ENCODE assay signal across 9 cellular contexts in genomic region chr2:61620244-61621159, GRCh38.
A peak's percentile ranks its signal among the peaks of the same experiment; 100 is the strongest.
DNase-seq lines count a peak whose midpoint lies in the region; ATAC-seq and TF ChIP-seq lines count a peak whose summit lies in the region.
"Had no signal": no experiment of that assay in that cellular context is flagged by ENCODE, and none has a peak within 500 bp of the region (broad histone marks: within the 10 kb centered on the region; RNA-seq: fewer than 3 reads in every experiment).

No MANE protein-coding gene starts in this region.

- H2AFZ ChIP-seq in HCT116 (ENCODE audit: low read depth, low read length, poor library complexity, severe bottlenecking): peak overlapping the region; percentile 28

- CTCF ChIA-PET in BJ (lab: Yijun Ruan, JAX) (interaction anchor here (0.8 kb wide), 2 partner anchors 10 to 14 kb away, joined by 3 to 4 read pairs; no protein-coding TSS in a partner anchor), HCT116 (lab: Charles Lee) (no interaction called here)

- H3K27ac ChIP-seq in HCT116 (ENCODE audit: low read depth, low read length): no peak overlapping the region

- H3K27me3 ChIP-seq in BJ (ENCODE audit: control insufficient read depth, insufficient read depth, low read length) (no peaks in the 10 kb centered on the region), HCT116 (ENCODE audit: insufficient read depth, low read length) (no peaks in the 10 kb centered on the region)

- H3K4me3 Mint-ChIP-seq in type B pancreatic cell: no peak overlapping the region
- H3K4me3 Mint-ChIP-seq: central memory CD8-positive, alpha-beta T cell had no signal

- no TSS peak for BruUV-seq in HCT116 (replicated peaks; lab: Mats Ljungman, UMichigan)

- H3K4me3 ChIP-seq in BJ (ENCODE audit: low read depth, low read length): no peak overlapping the region
- H3K4me3 ChIP-seq in HCT116 (replicated peaks in 1 of 2; ENCODE audit: low read depth in 1 of 2, low read length in 2 of 2): no peak overlapping the region
- H3K4me3 ChIP-seq in mucosa of descending colon: no peak overlapping the region

- peaks cover 6 to 15% of the 10 kb centered on the region in 2 experiments for H3K4me1 ChIP-seq in HCT116 (ENCODE audit: control insufficient read depth in 1 of 2, insufficient read depth in 2 of 2, low read length in 2 of 2)
- H3K4me1 ChIP-seq in mucosa of descending colon (ENCODE audit: low read depth): no peaks in the 10 kb centered on the region

- in situ Hi-C loops in SK-MEL-5 (cut with HindIII; ENCODE audit: low pct_unique_long_range_greater_than_20kb, low sequenced_read_pairs) (no loop called here), KBM-7 (cut with MboI; ENCODE audit: low pct_unique_long_range_greater_than_20kb, low sequenced_read_pairs) (no loop called here)

- H3K4me1 Mint-ChIP-seq in type B pancreatic cell (ENCODE audit: unreplicated experiment): no peaks in the 10 kb centered on the region
- H3K4me1 Mint-ChIP-seq: central memory CD8-positive, alpha-beta T cell had no signal

- H3K79me2 ChIP-seq in HCT116 (ENCODE audit: insufficient read depth, low read length): no peaks in the 10 kb centered on the region

- no peaks in the 10 kb centered on the region for H3K36me3 ChIP-seq in BJ (ENCODE audit: control insufficient read depth, insufficient read depth, low read length)
- no peaks in the 10 kb centered on the region for H3K36me3 ChIP-seq in HCT116 (ENCODE audit: control insufficient read depth in 1 of 2, insufficient read depth in 2 of 2, low read length in 2 of 2)
- H3K36me3 ChIP-seq in mucosa of descending colon (ENCODE audit: low read depth): no peaks in the 10 kb centered on the region

- DNase-seq in BJ (ENCODE audit: low read depth) (peak; percentile 28), HCT116 (ENCODE audit: low read depth, low spot score) (peak; percentile 29), SK-MEL-5 (ENCODE audit: low read depth, low spot score) (peak; percentile 46), foreskin melanocyte (peak; percentile 38), type B pancreatic cell (ENCODE audit: extremely low spot score, unreplicated experiment) (no peak), KBM-7 (no peak), mucosa of descending colon (no peak)
- DNase-seq in activated naive CD4-positive, alpha-beta T cell treated with Interleukin-2 at 50 U/mL for 16 hours: no peak

- H3K9me3 Mint-ChIP-seq in type B pancreatic cell: no peaks in the 10 kb centered on the region
- H3K9me3 Mint-ChIP-seq: central memory CD8-positive, alpha-beta T cell had no signal

- no peak overlapping the region for H3K9ac ChIP-seq in HCT116 (ENCODE audit: low read length)

- intact Hi-C loops in HCT116 (cut with micrococcal nuclease): no loop called here
- intact Hi-C loops in mucosa of descending colon (cut with DNase I, micrococcal nuclease): no loop called here

- H3K9me2 ChIP-seq in HCT116 (ENCODE audit: insufficient read depth): no peaks in the 10 kb centered on the region

- H3K27me3 Mint-ChIP-seq in type B pancreatic cell: no peaks in the 10 kb centered on the region
- H3K27me3 Mint-ChIP-seq: central memory CD8-positive, alpha-beta T cell had no signal

- no peak overlapping the region for H3K27ac Mint-ChIP-seq in type B pancreatic cell

- no peaks in the 10 kb centered on the region for H3K36me3 Mint-ChIP-seq in type B pancreatic cell

- no peak for TF ChIP-seq POLR2A in HCT116 (IDR thresholded peaks at IDR 0.05; ENCODE audit: borderline replicate concordance, extremely low read depth, insufficient read depth, insufficient read length)

- no peak for TF ChIP-seq CTCF in BJ (IDR thresholded peaks at IDR 0.05; ENCODE audit: insufficient read depth, low read depth, low read length)
- TF ChIP-seq CTCF in HCT116 (IDR thresholded peaks at IDR 0.05 in 2 of 3, conservative IDR thresholded peaks at IDR 0.05 in 1 of 3; ENCODE audit: borderline replicate concordance in 1 of 3, insufficient read depth in 1 of 3, low read depth in 2 of 3, low read length in 2 of 3): no peak
- no peak for TF ChIP-seq CTCF in type B pancreatic cell (conservative IDR thresholded peaks at IDR 0.05)
- TF ChIP-seq CTCF in mucosa of descending colon (IDR thresholded peaks at IDR 0.05): no peak

- ATAC-seq in HCT116 (peak; percentile 81), mucosa of descending colon (no peak)

- RAD21 ChIA-PET in HCT116 (lab: Charles Lee; ENCODE audit: low non-redundant PET in 1 of 2, low total read pairs in 2 of 2, uncharacterized antibody in 2 of 2, unreplicated experiment in 2 of 2): no interaction called here

- no peak for TF ChIP-seq RAD21 in HCT116 (IDR thresholded peaks at IDR 0.05; ENCODE audit: low read depth)

- peak overlapping the region; percentile 1; the same call in 1 of the 2 replicates for H3K4me2 ChIP-seq in HCT116 (ENCODE audit: low read length)

- POLR2A ChIA-PET in BJ (lab: Charles Lee) (no interaction called here), HCT116 (lab: Charles Lee) (interaction anchor here (0.6 to 0.9 kb wide), 2 partner anchors 9 to 21 kb away, joined by 4 read pairs; no protein-coding TSS in a partner anchor)

- no peaks in the 10 kb centered on the region for H4K20me1 ChIP-seq in HCT116 (ENCODE audit: insufficient read depth)

- H3K9me3 ChIP-seq in HCT116 (ENCODE audit: control insufficient read depth in 1 of 2, insufficient read depth in 1 of 2, low read depth in 1 of 2, low read length in 2 of 2): no peaks in the 10 kb centered on the region
- H3K9me3 ChIP-seq in mucosa of descending colon: no peaks in the 10 kb centered on the region

TF ChIP-seq in HCT116, 20 proteins besides CTCF, POLR2A, EP300 and RAD21 (continues in another document):
- TF ChIP-seq EZH2phosphoT487 (IDR thresholded peaks at IDR 0.05; ENCODE audit: borderline replicate concordance) (no peak), SRF (IDR thresholded peaks at IDR 0.05; ENCODE audit: low read depth) (no peak), EGR1 (IDR thresholded peaks at IDR 0.05; ENCODE audit: low read depth) (no peak), ATF3 (IDR thresholded peaks at IDR 0.05) (no peak), CEBPB (IDR thresholded peaks at IDR 0.05; ENCODE audit: low read depth) (peak; percentile 34; the same call in 1 of the 2 replicates), ZFX (IDR thresholded peaks at IDR 0.05) (no peak), FOSL1 (IDR thresholded peaks at IDR 0.05; ENCODE audit: low read depth) (peak; percentile 44; the same call in 1 of the 2 replicates), ELF1 (IDR thresholded peaks at IDR 0.05; ENCODE audit: borderline replicate concordance, low read depth) (no peak), ZBTB33 (IDR thresholded peaks at IDR 0.05; ENCODE audit: extremely low read depth, insufficient replicate concordance, low read length) (no peak), JUND (IDR thresholded peaks at IDR 0.05) (peak; percentile 55; the same call in 1 of the 2 replicates), EZH2 (IDR thresholded peaks at IDR 0.05) (no peak), YY1 (IDR thresholded peaks at IDR 0.05; ENCODE audit: extremely low read depth, insufficient replicate concordance, low read depth, low read length) (no peak), SIN3A (IDR thresholded peaks at IDR 0.05; ENCODE audit: low read depth) (no peak), TCF7L2 (IDR thresholded peaks at IDR 0.05; ENCODE audit: borderline replicate concordance, extremely low read depth, insufficient read depth, insufficient read length) (no peak), SP1 (IDR thresholded peaks at IDR 0.05; ENCODE audit: low read depth) (peak; percentile 37; the same call in 1 of the 2 replicates), CBX3 (IDR thresholded peaks at IDR 0.05; ENCODE audit: low read depth) (0 out of 2 replicates have a peak, but pooled peaks have one; percentile 40), POLR2AphosphoS5 (IDR thresholded peaks at IDR 0.05; ENCODE audit: low read depth, low read length) (no peak), MAX (IDR thresholded peaks at IDR 0.05) (peak; percentile 63), ZNF274 (IDR thresholded peaks at IDR 0.05; ENCODE audit: low read depth, low read length) (no peak)

Comparison
In these comparisons a context has a peak if more than half of its experiments do, and no peak if none do; other contexts are left out.
1. DNase-seq: peak in BJ (single experiment), HCT116 (single experiment), SK-MEL-5 (single experiment) and foreskin melanocyte (single experiment); none in type B pancreatic cell (single experiment), KBM-7 (single experiment), mucosa of descending colon (0 of 3) and activated naive CD4-positive, alpha-beta T cell treated with Interleukin-2 at 50 U/mL for 16 hours (single experiment).